34 cellular contexts compared by ENCODE assay signal in the genomic region with DNA sequence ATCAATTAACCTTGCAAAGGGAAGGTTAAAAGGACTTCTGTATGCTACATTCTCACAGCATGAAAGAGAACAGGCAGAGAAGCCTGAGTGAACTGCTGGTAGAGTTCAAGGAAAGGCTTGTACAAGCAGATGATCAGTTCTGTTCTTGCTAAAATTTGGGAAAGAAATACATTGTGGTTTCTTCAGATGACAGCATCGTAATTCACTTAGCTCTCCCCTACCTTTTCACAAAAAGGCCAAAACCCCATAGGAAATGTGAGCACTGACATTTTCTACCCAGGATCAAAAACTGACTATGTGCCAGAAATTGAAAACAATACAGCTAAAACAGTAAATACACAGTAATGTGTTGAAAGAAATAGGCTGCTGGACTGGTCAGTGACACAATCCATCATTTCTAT.
DNase-seq lines count a peak whose midpoint lies in the region; FAIRE-seq and TF ChIP-seq lines count a peak whose summit lies in the region.
"Had no signal": no experiment of that assay in that cellular context is flagged by ENCODE, and none has a peak within 500 bp of the region (broad histone marks: within the 10 kb centered on the region; RNA-seq: fewer than 3 reads in every experiment).

No MANE protein-coding gene starts in this region.

- TF ChIP-seq CTCF in fibroblast of lung (conservative IDR thresholded peaks at IDR 0.05 in 1 of 2, IDR thresholded peaks at IDR 0.05 in 1 of 2; ENCODE audit: low read depth in 1 of 2, low read length in 2 of 2), result no peak
- no peak for TF ChIP-seq CTCF in nephron (IDR thresholded peaks at IDR 0.05; ENCODE audit: unreplicated experiment in 3 of 3)
- no peak for TF ChIP-seq CTCF in prostate gland (IDR thresholded peaks at IDR 0.05)

- H2AFZ ChIP-seq in fibroblast of lung (ENCODE audit: low read length), result no peak overlapping the region

- H3K4me3 ChIP-seq in fibroblast of lung (replicated peaks in 1 of 4; ENCODE audit: control extremely low read depth in 1 of 4, insufficient read depth in 1 of 4, low read depth in 3 of 4, low read length in 4 of 4) (no peak overlapping the region), prostate gland (no peak overlapping the region)
- H3K4me3 ChIP-seq: adrenal gland, cardiac muscle cell, coronary artery, heart right ventricle, K562, SK-N-MC, upper lobe of left lung had no signal

- H3K4me3 Mint-ChIP-seq in nephron, result peak overlapping the region in 1 of 3 experiments; percentile 4
- H3K4me3 Mint-ChIP-seq: activated CD4-positive, alpha-beta memory T cell treated with anti-CD3 and anti-CD28 coated beads for 36 hours; activated naive CD4-positive, alpha-beta T cell treated with anti-CD3 and anti-CD28 coated beads for 36 hours; naive thymus-derived CD8-positive, alpha-beta T cell; stimulated activated effector memory CD8-positive, alpha-beta T cell treated with anti-CD3 and anti-CD28 coated beads, Interleukin-12 subunit alpha, Interleukin-12 subunit beta, amount 100 ng/mL, for 72 hours; T-helper 17 cell had no signal

- H3K27me3 ChIP-seq in fibroblast of lung (ENCODE audit: control insufficient read depth, insufficient read depth, low read length), result no peaks in the 10 kb centered on the region
- H3K27me3 ChIP-seq in prostate gland (replicated peaks; ENCODE audit: insufficient read depth), result no peaks in the 10 kb centered on the region
- H3K27me3 ChIP-seq: adrenal gland, cardiac muscle cell, heart right ventricle, upper lobe of left lung had no signal

- peak; percentile 98 for FAIRE-seq in TTC549 (lab: Jason Lieb, UNC)
- FAIRE-seq: A204.1, GM18507, H1, HTR-8/SVneo, K562, kidney had no signal

- no peak overlapping the region for H3K4me2 ChIP-seq in fibroblast of lung (ENCODE audit: extremely low read depth, insufficient read depth, low read length)

- no peaks in the 10 kb centered on the region for H3K36me3 ChIP-seq in fibroblast of lung (ENCODE audit: control insufficient read depth, insufficient read depth, low read length)
- no peaks in the 10 kb centered on the region for H3K36me3 ChIP-seq in prostate gland
- H3K36me3 ChIP-seq: adrenal gland, cardiac muscle cell, heart right ventricle, upper lobe of left lung had no signal

- intact Hi-C loops in prostate gland (cut with DNase I), result no loop called here

- H3K27me3 Mint-ChIP-seq in nephron (ENCODE audit: low read depth), result no peaks in the 10 kb centered on the region
- H3K27me3 Mint-ChIP-seq: activated CD4-positive, alpha-beta memory T cell treated with anti-CD3 and anti-CD28 coated beads for 36 hours; naive thymus-derived CD8-positive, alpha-beta T cell; T-helper 17 cell had no signal

- H3K4me1 ChIP-seq in fibroblast of lung (ENCODE audit: control insufficient read depth, extremely low read depth, insufficient read depth, low read length) (no peaks in the 10 kb centered on the region), prostate gland (replicated peaks) (peaks cover 4% of the 10 kb centered on the region)
- H3K4me1 ChIP-seq: adrenal gland, heart right ventricle, upper lobe of left lung had no signal

- H4K20me1 ChIP-seq in fibroblast of lung (ENCODE audit: control insufficient read depth, extremely low read depth, insufficient read depth, low read length), result no peaks in the 10 kb centered on the region

- no peaks in the 10 kb centered on the region for H3K79me2 ChIP-seq in fibroblast of lung (ENCODE audit: control insufficient read depth, insufficient read depth, low read length)

- DNase-seq in EH (ENCODE audit: low read depth) (peak; percentile 23), fibroblast of lung (ENCODE audit: low read depth in 2 of 2) (peak; percentile 22 to 81), prostate gland (ENCODE audit: low spot score) (no peak), DMS153 (lab: John Stamatoyannopoulos, UW) (no peak), NCI-H2196 (lab: John Stamatoyannopoulos, UW; ENCODE audit: unreplicated experiment) (no peak)
- DNase-seq in activated T-cell treated with anti-CD3 and anti-CD28 coated beads, Interleukin-2, amount 50 U/mL, for 48 hours, result no peak
- DNase-seq: activated CD4-positive, alpha-beta memory T cell treated with anti-CD3 and anti-CD28 coated beads for 36 hours; activated CD4-positive, CD25-positive, alpha-beta regulatory T cell treated with anti-CD3 and anti-CD28 coated beads, Interleukin-2, amount 50 U/mL, for 72 hours; activated CD8-positive, alpha-beta memory T cell treated with anti-CD3 and anti-CD28 coated beads, Interleukin-2, amount 50 U/mL, for 4 hours; activated naive CD4-positive, alpha-beta T cell treated with anti-CD3 and anti-CD28 coated beads for 36 hours; adrenal gland; effector memory CD4-positive, alpha-beta T cell; foreskin melanocyte; heart right ventricle; kidney; naive thymus-derived CD8-positive, alpha-beta T cell; NCI-H1092 treated with DMSO at 0.1 percent for 48 hours; NCI-H187; NCI-H510A; occipital lobe; substantia nigra; T-helper 17 cell; upper lobe of left lung had no signal

- 64% methylated on average over 1 of the region's 1 CpG for WGBS in prostate gland

- H3K4me1 Mint-ChIP-seq in nephron, result peaks cover 26% of the 10 kb centered on the region
- H3K4me1 Mint-ChIP-seq: naive thymus-derived CD8-positive, alpha-beta T cell; stimulated activated effector memory CD8-positive, alpha-beta T cell treated with anti-CD3 and anti-CD28 coated beads, Interleukin-12 subunit alpha, Interleukin-12 subunit beta, amount 100 ng/mL, for 72 hours; T-helper 17 cell had no signal

- TF ChIP-seq POLR2A in prostate gland (IDR thresholded peaks at IDR 0.05), result no peak

- H3K27ac Mint-ChIP-seq in nephron, result peak overlapping the region; percentile 63 to 93 (median 71)
- H3K27ac Mint-ChIP-seq: activated CD4-positive, alpha-beta memory T cell treated with anti-CD3 and anti-CD28 coated beads for 36 hours; activated naive CD4-positive, alpha-beta T cell treated with anti-CD3 and anti-CD28 coated beads for 36 hours; naive thymus-derived CD8-positive, alpha-beta T cell; stimulated activated effector memory CD8-positive, alpha-beta T cell treated with anti-CD3 and anti-CD28 coated beads, Interleukin-12 subunit alpha, Interleukin-12 subunit beta, amount 100 ng/mL, for 72 hours; T-helper 17 cell had no signal

- H3K36me3 Mint-ChIP-seq in nephron (ENCODE audit: low read depth), result no peaks in the 10 kb centered on the region
- H3K36me3 Mint-ChIP-seq: activated CD4-positive, alpha-beta memory T cell treated with anti-CD3 and anti-CD28 coated beads for 36 hours; stimulated activated effector memory CD8-positive, alpha-beta T cell treated with anti-CD3 and anti-CD28 coated beads, Interleukin-12 subunit alpha, Interleukin-12 subunit beta, amount 100 ng/mL, for 72 hours had no signal

- H3K27ac ChIP-seq in fibroblast of lung (ENCODE audit: insufficient read depth, low read length) (no peak overlapping the region), prostate gland (no peak overlapping the region)
- H3K27ac ChIP-seq: adrenal gland, cardiac muscle cell, coronary artery, heart right ventricle, SK-N-MC, upper lobe of left lung had no signal

- H3K9ac ChIP-seq in fibroblast of lung (ENCODE audit: insufficient read depth, low read length), result no peak overlapping the region

- H3K9me3 Mint-ChIP-seq in nephron, result peaks cover 2% of the 10 kb centered on the region
- H3K9me3 Mint-ChIP-seq: activated CD4-positive, alpha-beta memory T cell treated with anti-CD3 and anti-CD28 coated beads for 36 hours; activated naive CD4-positive, alpha-beta T cell treated with anti-CD3 and anti-CD28 coated beads for 36 hours had no signal

- H3K9me3 ChIP-seq in fibroblast of lung (ENCODE audit: control insufficient read depth, insufficient read depth, low read depth, low read length) (no peaks in the 10 kb centered on the region), prostate gland (no peaks in the 10 kb centered on the region)
- H3K9me3 ChIP-seq: adrenal gland, upper lobe of left lung had no signal

Comparison
In these comparisons a context has a peak if more than half of its experiments do, and no peak if none do; other contexts are left out.
1. DNase-seq: peak in EH (single experiment) and fibroblast of lung (2 of 2); none in prostate gland (single experiment), DMS153 (single experiment), activated T-cell treated with anti-CD3 and anti-CD28 coated beads, Interleukin-2, amount 50 U/mL, for 48 hours (0 of 2) and NCI-H2196 (single experiment).